1 cellular context compared by ENCODE assay signal in genomic region chr12:69585189-69586062, GRCh38.
TF ChIP-seq lines count a peak whose summit lies in the region.

CCT2 (plus strand) TSS chr12:69585459; CDS start chr12:69585522, 63 bp downstream.

TF ChIP-seq in HepG2, 621 proteins besides CTCF, POLR2A, EP300 and RAD21 (continued from another document and continues in another):
- TF ChIP-seq ZKSCAN5 (CRISPR knock-in tag; IDR thresholded peaks at IDR 0.05) (no peak), HDAC2 (CRISPR knock-in tag; IDR thresholded peaks at IDR 0.05) (peak; percentile 69), ZNF282 (IDR thresholded peaks at IDR 0.05; ENCODE audit: partially characterized antibody) (no peak), ZNF816 (CRISPR knock-in tag; IDR thresholded peaks at IDR 0.05; ENCODE audit: borderline replicate concordance) (no peak), HNRNPH1 (optimal IDR thresholded peaks at IDR 0.05; ENCODE audit: low read depth, low read length) (no peak), PHF20 (CRISPR knock-in tag; IDR thresholded peaks at IDR 0.05) (peak; percentile 88), ZNF12 (CRISPR knock-in tag; IDR thresholded peaks at IDR 0.05) (no peak), FLYWCH1 (CRISPR knock-in tag; IDR thresholded peaks at IDR 0.05) (0 out of 2 replicates have a peak, but pooled peaks have one; percentile 47), ZNF225 (CRISPR knock-in tag; IDR thresholded peaks at IDR 0.05) (peak; percentile 93; the same call in 1 of the 2 replicates), GPN1 (CRISPR knock-in tag; IDR thresholded peaks at IDR 0.05; ENCODE audit: borderline replicate concordance) (no peak), ZNF605 (CRISPR knock-in tag; IDR thresholded peaks at IDR 0.05) (peak; percentile 95), CREM (IDR thresholded peaks at IDR 0.05) (peak; percentile 90), CREM (CRISPR knock-in tag; IDR thresholded peaks at IDR 0.05) (0 out of 2 replicates have a peak, but pooled peaks have one; percentile 18), PAF1 (CRISPR knock-in tag; IDR thresholded peaks at IDR 0.05) (no peak), ZNF382 (CRISPR knock-in tag; IDR thresholded peaks at IDR 0.05; ENCODE audit: borderline replicate concordance) (no peak), GRHL1 (CRISPR knock-in tag; conservative IDR thresholded peaks at IDR 0.05) (no peak), ADNP (CRISPR knock-in tag; IDR thresholded peaks at IDR 0.05) (no peak), NFE2 (CRISPR knock-in tag; IDR thresholded peaks at IDR 0.05) (no peak), HMG20B (CRISPR knock-in tag; conservative IDR thresholded peaks at IDR 0.05) (peak; percentile 44), STAG1 (CRISPR knock-in tag; IDR thresholded peaks at IDR 0.05) (no peak), SMAD9 (CRISPR knock-in tag; IDR thresholded peaks at IDR 0.05) (no peak), REXO4 (CRISPR knock-in tag; IDR thresholded peaks at IDR 0.05; ENCODE audit: borderline replicate concordance) (0 out of 2 replicates have a peak, but pooled peaks have one; percentile 75), NFIC (IDR thresholded peaks at IDR 0.05; ENCODE audit: low read length) (no peak), RAD51 (IDR thresholded peaks at IDR 0.05; ENCODE audit: borderline replicate concordance) (no peak), ZNF431 (CRISPR knock-in tag; IDR thresholded peaks at IDR 0.05; ENCODE audit: borderline replicate concordance, low read depth) (no peak), ZNF597 (CRISPR knock-in tag; IDR thresholded peaks at IDR 0.05) (no peak), ZNF550 (CRISPR knock-in tag; IDR thresholded peaks at IDR 0.05; ENCODE audit: borderline replicate concordance) (no peak), CHD4 (IDR thresholded peaks at IDR 0.05; ENCODE audit: borderline replicate concordance, low read length) (no peak), SRSF1 (optimal IDR thresholded peaks at IDR 0.05; ENCODE audit: low read depth, low read length) (peak; percentile 71), ZNF446 (CRISPR knock-in tag; IDR thresholded peaks at IDR 0.05) (peak; percentile 81), RCOR2 (CRISPR knock-in tag; IDR thresholded peaks at IDR 0.05) (0 out of 2 replicates have a peak, but pooled peaks have one; percentile 26), ZNF850 (CRISPR knock-in tag; conservative IDR thresholded peaks at IDR 0.05) (no peak), BRD4 (CRISPR knock-in tag; IDR thresholded peaks at IDR 0.05) (peak; percentile 92), ZNF296 (CRISPR knock-in tag; conservative IDR thresholded peaks at IDR 0.05) (peak; percentile 80; the same call in 1 of the 2 replicates), E2F5 (CRISPR knock-in tag; conservative IDR thresholded peaks at IDR 0.05) (0 out of 2 replicates have a peak, but pooled peaks have one; percentile 50), ZNF788 (CRISPR knock-in tag; IDR thresholded peaks at IDR 0.05; ENCODE audit: borderline replicate concordance) (peak; percentile 84), ZNF703 (CRISPR knock-in tag; IDR thresholded peaks at IDR 0.05; ENCODE audit: borderline replicate concordance) (0 out of 2 replicates have a peak, but pooled peaks have one; percentile 64), HMG20A (CRISPR knock-in tag; IDR thresholded peaks at IDR 0.05; ENCODE audit: borderline replicate concordance) (no peak), ZNF607 (CRISPR knock-in tag; IDR thresholded peaks at IDR 0.05; ENCODE audit: borderline replicate concordance) (peak; percentile 88), MLLT10 (CRISPR knock-in tag; IDR thresholded peaks at IDR 0.05) (no peak), HIVEP1 (CRISPR knock-in tag; IDR thresholded peaks at IDR 0.05) (peak; percentile 91), ZNF326 (CRISPR knock-in tag; IDR thresholded peaks at IDR 0.05; ENCODE audit: borderline replicate concordance) (no peak), PPARG (CRISPR knock-in tag; conservative IDR thresholded peaks at IDR 0.05) (peak; percentile 39; the same call in 1 of the 2 replicates), YEATS2 (CRISPR knock-in tag; IDR thresholded peaks at IDR 0.05; ENCODE audit: borderline replicate concordance) (peak; percentile 87), ATF7-NPFF (CRISPR knock-in tag; IDR thresholded peaks at IDR 0.05; ENCODE audit: low read depth) (peak; percentile 92), ZNF274 (CRISPR knock-in tag; IDR thresholded peaks at IDR 0.05) (peak; percentile 92), HNF4A (CRISPR knock-in tag; IDR thresholded peaks at IDR 0.05) (0 out of 2 replicates have a peak, but pooled peaks have one; percentile 12), ZNF484 (CRISPR knock-in tag; IDR thresholded peaks at IDR 0.05; ENCODE audit: borderline replicate concordance, low read depth) (no peak), RARG (CRISPR knock-in tag; IDR thresholded peaks at IDR 0.05; ENCODE audit: low read depth) (no peak), REPIN1 (CRISPR knock-in tag; IDR thresholded peaks at IDR 0.05; ENCODE audit: borderline replicate concordance, low read depth) (peak; percentile 54; the same call in 1 of the 2 replicates), ZFP41 (CRISPR knock-in tag; IDR thresholded peaks at IDR 0.05; ENCODE audit: borderline replicate concordance) (no peak), SMARCE1 (IDR thresholded peaks at IDR 0.05; ENCODE audit: borderline replicate concordance) (no peak), DNMT3B (CRISPR knock-in tag; conservative IDR thresholded peaks at IDR 0.05) (0 out of 2 replicates have a peak, but pooled peaks have one; percentile 65), PLRG1 (conservative IDR thresholded peaks at IDR 0.05) (no peak), ETV6 (CRISPR knock-in tag; conservative IDR thresholded peaks at IDR 0.05) (peak; percentile 67; the same call in 1 of the 2 replicates), CENPX (CRISPR knock-in tag; IDR thresholded peaks at IDR 0.05) (no peak), ZNF562 (CRISPR knock-in tag; IDR thresholded peaks at IDR 0.05; ENCODE audit: borderline replicate concordance) (no peak), ZFP90 (CRISPR knock-in tag; IDR thresholded peaks at IDR 0.05; ENCODE audit: borderline replicate concordance) (no peak; the same call in 1 of the 2 replicates)
- TF ChIP-seq, protein P1, sequence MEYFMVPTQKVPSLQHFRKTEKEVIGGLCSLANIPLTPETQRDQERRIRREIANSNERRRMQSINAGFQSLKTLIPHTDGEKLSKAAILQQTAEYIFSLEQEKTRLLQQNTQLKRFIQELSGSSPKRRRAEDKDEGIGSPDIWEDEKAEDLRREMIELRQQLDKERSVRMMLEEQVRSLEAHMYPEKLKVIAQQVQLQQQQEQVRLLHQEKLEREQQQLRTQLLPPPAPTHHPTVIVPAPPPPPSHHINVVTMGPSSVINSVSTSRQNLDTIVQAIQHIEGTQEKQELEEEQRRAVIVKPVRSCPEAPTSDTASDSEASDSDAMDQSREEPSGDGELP (IDR thresholded peaks at IDR 0.05; ENCODE audit: borderline replicate concordance, low read depth), result peak; percentile 31; the same call in 1 of the 2 replicates
- TF ChIP-seq, protein P2, sequence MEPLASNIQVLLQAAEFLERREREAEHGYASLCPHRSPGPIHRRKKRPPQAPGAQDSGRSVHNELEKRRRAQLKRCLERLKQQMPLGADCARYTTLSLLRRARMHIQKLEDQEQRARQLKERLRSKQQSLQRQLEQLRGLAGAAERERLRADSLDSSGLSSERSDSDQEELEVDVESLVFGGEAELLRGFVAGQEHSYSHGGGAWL (CRISPR knock-in tag; IDR thresholded peaks at IDR 0.05), result peak; percentile 89; the same call in 1 of the 2 replicates
- TF ChIP-seq, protein P3, sequence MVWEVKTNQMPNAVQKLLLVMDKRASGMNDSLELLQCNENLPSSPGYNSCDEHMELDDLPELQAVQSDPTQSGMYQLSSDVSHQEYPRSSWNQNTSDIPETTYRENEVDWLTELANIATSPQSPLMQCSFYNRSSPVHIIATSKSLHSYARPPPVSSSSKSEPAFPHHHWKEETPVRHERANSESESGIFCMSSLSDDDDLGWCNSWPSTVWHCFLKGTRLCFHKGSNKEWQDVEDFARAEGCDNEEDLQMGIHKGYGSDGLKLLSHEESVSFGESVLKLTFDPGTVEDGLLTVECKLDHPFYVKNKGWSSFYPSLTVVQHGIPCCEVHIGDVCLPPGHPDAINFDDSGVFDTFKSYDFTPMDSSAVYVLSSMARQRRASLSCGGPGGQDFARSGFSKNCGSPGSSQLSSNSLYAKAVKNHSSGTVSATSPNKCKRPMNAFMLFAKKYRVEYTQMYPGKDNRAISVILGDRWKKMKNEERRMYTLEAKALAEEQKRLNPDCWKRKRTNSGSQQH (CRISPR knock-in tag; IDR thresholded peaks at IDR 0.05; ENCODE audit: low read depth), result peak; percentile 93
- TF ChIP-seq, protein P4, sequence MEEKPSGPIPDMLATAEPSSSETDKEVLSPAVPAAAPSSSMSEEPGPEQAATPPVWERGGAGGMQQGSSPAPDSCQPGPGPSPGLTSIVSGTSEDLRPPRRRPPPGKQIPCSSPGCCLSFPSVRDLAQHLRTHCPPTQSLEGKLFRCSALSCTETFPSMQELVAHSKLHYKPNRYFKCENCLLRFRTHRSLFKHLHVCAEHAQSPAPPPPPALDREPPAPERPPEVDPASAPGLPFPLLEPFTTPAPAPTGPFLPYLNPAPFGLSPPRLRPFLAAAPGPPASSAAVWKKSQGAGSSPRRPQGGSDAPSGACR (CRISPR knock-in tag; IDR thresholded peaks at IDR 0.05), result peak; percentile 91
- TF ChIP-seq, protein P5, sequence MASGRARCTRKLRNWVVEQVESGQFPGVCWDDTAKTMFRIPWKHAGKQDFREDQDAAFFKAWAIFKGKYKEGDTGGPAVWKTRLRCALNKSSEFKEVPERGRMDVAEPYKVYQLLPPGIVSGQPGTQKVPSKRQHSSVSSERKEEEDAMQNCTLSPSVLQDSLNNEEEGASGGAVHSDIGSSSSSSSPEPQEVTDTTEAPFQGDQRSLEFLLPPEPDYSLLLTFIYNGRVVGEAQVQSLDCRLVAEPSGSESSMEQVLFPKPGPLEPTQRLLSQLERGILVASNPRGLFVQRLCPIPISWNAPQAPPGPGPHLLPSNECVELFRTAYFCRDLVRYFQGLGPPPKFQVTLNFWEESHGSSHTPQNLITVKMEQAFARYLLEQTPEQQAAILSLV (CRISPR knock-in tag; IDR thresholded peaks at IDR 0.05; ENCODE audit: borderline replicate concordance), result peak; percentile 97; the same call in 1 of the 2 replicates
- TF ChIP-seq, protein P6, sequence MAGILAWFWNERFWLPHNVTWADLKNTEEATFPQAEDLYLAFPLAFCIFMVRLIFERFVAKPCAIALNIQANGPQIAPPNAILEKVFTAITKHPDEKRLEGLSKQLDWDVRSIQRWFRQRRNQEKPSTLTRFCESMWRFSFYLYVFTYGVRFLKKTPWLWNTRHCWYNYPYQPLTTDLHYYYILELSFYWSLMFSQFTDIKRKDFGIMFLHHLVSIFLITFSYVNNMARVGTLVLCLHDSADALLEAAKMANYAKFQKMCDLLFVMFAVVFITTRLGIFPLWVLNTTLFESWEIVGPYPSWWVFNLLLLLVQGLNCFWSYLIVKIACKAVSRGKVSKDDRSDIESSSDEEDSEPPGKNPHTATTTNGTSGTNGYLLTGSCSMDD (CRISPR knock-in tag; IDR thresholded peaks at IDR 0.05), result 0 out of 2 replicates have a peak, but pooled peaks have one; percentile 56
- TF ChIP-seq, protein P7, sequence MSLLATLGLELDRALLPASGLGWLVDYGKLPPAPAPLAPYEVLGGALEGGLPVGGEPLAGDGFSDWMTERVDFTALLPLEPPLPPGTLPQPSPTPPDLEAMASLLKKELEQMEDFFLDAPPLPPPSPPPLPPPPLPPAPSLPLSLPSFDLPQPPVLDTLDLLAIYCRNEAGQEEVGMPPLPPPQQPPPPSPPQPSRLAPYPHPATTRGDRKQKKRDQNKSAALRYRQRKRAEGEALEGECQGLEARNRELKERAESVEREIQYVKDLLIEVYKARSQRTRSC (CRISPR knock-in tag; IDR thresholded peaks at IDR 0.05; ENCODE audit: low read depth), result 0 out of 2 replicates have a peak, but pooled peaks have one; percentile 55
- TF ChIP-seq, protein P8, sequence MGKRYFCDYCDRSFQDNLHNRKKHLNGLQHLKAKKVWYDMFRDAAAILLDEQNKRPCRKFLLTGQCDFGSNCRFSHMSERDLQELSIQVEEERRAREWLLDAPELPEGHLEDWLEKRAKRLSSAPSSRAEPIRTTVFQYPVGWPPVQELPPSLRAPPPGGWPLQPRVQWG (CRISPR knock-in tag; IDR thresholded peaks at IDR 0.05; ENCODE audit: borderline replicate concordance, low read depth), result no peak
